Comparison of ENCODE assay signal across 1 cellular context in the genomic region with DNA sequence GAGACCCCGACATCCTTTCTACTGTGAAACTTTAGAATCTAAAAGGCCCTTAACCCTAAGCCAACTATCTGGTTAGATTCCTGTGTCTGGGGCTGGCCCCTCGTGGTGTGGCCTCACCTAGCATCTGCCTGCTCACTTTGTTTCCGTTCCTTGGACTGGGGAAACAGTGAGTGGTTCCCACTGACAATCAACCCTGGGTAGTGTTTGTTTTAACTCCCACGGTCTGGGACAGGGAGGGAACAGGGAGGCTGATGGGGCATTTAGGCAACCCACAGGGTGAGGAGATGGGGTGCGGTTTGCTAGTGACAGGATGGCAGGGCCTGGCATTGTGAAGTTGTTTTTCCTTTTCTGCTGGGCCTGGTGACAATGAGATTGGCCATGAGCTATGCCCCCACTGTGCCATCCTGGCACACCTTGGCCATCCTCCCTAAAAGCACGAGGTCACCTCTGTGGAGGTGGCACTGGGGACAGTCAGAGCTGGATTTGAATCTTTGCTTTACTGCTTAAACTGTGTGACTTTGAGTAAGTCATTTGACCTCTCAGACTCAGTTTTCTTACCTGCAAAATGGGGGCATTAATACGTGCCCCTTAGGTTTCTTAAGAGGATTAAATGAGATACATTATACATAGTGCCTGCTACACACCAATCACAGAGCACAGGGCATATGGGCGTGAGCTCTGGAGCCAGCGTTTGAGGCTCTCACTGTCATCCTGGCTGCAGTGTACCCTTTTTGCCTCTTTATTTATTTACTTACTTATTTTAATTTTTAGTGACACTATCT.
A peak's percentile ranks its signal among the peaks of the same experiment; 100 is the strongest.
TF ChIP-seq lines count a peak whose summit lies in the region.

No MANE protein-coding gene starts in this region.

TF ChIP-seq in K562, 482 proteins besides CTCF, POLR2A, EP300 and RAD21:
- TF ChIP-seq RBM14 (IDR thresholded peaks at IDR 0.05; ENCODE audit: borderline replicate concordance, insufficient read depth, low read depth, low read length) (no peak), KAT7 (CRISPR knock-in tag; IDR thresholded peaks at IDR 0.05; ENCODE audit: borderline replicate concordance) (no peak), HNRNPK (IDR thresholded peaks at IDR 0.05; ENCODE audit: low read depth, low read length, poor library complexity, severe bottlenecking) (no peak), ZNF316 (IDR thresholded peaks at IDR 0.05) (no peak), SMARCE1 (IDR thresholded peaks at IDR 0.05) (no peak), PRPF4 (IDR thresholded peaks at IDR 0.05; ENCODE audit: insufficient read depth, low read depth, low read length, poor library complexity, severe bottlenecking) (no peak), ID3 (CRISPR knock-in tag; IDR thresholded peaks at IDR 0.05) (no peak), ID3 (tag; IDR thresholded peaks at IDR 0.05) (no peak), NEUROD1 (IDR thresholded peaks at IDR 0.05; ENCODE audit: borderline replicate concordance, low read depth, low read length, partially characterized antibody) (no peak), GTF2E2 (tag; IDR thresholded peaks at IDR 0.05) (no peak), DDX20 (tag; IDR thresholded peaks at IDR 0.05; ENCODE audit: low read depth) (no peak), POLR2AphosphoS5 (IDR thresholded peaks at IDR 0.05; ENCODE audit: control insufficient read depth, insufficient read depth, low read depth, low read length) (no peak), SAFB2 (IDR thresholded peaks at IDR 0.05; ENCODE audit: borderline replicate concordance, low read depth, low read length, severe bottlenecking) (no peak), KDM4B (IDR thresholded peaks at IDR 0.05; ENCODE audit: borderline replicate concordance in 2 of 2, low read depth in 1 of 2) (no peak), L3MBTL2 (IDR thresholded peaks at IDR 0.05) (no peak), ZNF347 (CRISPR knock-in tag; IDR thresholded peaks at IDR 0.05; ENCODE audit: low read depth) (no peak), MEF2D (tag; conservative IDR thresholded peaks at IDR 0.05; ENCODE audit: low read depth) (no peak), DNMT1 (IDR thresholded peaks at IDR 0.05) (no peak), KDM1A (IDR thresholded peaks at IDR 0.05) (peak in 1 of 2 experiments; percentile 35; a peak in 2 of 4 replicates), ILF3 (IDR thresholded peaks at IDR 0.05; ENCODE audit: borderline replicate concordance) (no peak), ARNT (IDR thresholded peaks at IDR 0.05) (no peak), POLR3G (IDR thresholded peaks at IDR 0.05; ENCODE audit: extremely low read depth, insufficient read length, insufficient replicate concordance) (no peak), ADNP (tag; IDR thresholded peaks at IDR 0.05) (peak; percentile 68; the same call in 1 of the 2 replicates), RUNX1 (IDR thresholded peaks at IDR 0.05; ENCODE audit: low read depth) (no peak), ZNF431 (CRISPR knock-in tag; IDR thresholded peaks at IDR 0.05) (no peak), ZBTB7A (IDR thresholded peaks at IDR 0.05; ENCODE audit: borderline replicate concordance, control insufficient read depth, low read depth, low read length) (no peak), ZEB2 (IDR thresholded peaks at IDR 0.05) (no peak), RBM25 (IDR thresholded peaks at IDR 0.05; ENCODE audit: low read depth, low read length, severe bottlenecking) (peak; percentile 83), NR2C2 (CRISPR knock-in tag; IDR thresholded peaks at IDR 0.05) (no peak), NR2C2 (tag; IDR thresholded peaks at IDR 0.05) (no peak), RBM15 (IDR thresholded peaks at IDR 0.05; ENCODE audit: insufficient read depth, low read length) (no peak), SPI1 (IDR thresholded peaks at IDR 0.05; ENCODE audit: borderline replicate concordance, low read depth, low read length) (no peak), PURB (CRISPR knock-in tag; IDR thresholded peaks at IDR 0.05; ENCODE audit: low read depth) (no peak), ESRRA (IDR thresholded peaks at IDR 0.05; ENCODE audit: borderline replicate concordance, low read depth) (peak; percentile 80), HDAC2 (IDR thresholded peaks at IDR 0.05) (no peak), NR3C1 (CRISPR knock-in tag; IDR thresholded peaks at IDR 0.05) (no peak), BCOR (IDR thresholded peaks at IDR 0.05) (peak; percentile 57; the same call in 1 of the 2 replicates)
- TF ChIP-seq, protein P1, sequence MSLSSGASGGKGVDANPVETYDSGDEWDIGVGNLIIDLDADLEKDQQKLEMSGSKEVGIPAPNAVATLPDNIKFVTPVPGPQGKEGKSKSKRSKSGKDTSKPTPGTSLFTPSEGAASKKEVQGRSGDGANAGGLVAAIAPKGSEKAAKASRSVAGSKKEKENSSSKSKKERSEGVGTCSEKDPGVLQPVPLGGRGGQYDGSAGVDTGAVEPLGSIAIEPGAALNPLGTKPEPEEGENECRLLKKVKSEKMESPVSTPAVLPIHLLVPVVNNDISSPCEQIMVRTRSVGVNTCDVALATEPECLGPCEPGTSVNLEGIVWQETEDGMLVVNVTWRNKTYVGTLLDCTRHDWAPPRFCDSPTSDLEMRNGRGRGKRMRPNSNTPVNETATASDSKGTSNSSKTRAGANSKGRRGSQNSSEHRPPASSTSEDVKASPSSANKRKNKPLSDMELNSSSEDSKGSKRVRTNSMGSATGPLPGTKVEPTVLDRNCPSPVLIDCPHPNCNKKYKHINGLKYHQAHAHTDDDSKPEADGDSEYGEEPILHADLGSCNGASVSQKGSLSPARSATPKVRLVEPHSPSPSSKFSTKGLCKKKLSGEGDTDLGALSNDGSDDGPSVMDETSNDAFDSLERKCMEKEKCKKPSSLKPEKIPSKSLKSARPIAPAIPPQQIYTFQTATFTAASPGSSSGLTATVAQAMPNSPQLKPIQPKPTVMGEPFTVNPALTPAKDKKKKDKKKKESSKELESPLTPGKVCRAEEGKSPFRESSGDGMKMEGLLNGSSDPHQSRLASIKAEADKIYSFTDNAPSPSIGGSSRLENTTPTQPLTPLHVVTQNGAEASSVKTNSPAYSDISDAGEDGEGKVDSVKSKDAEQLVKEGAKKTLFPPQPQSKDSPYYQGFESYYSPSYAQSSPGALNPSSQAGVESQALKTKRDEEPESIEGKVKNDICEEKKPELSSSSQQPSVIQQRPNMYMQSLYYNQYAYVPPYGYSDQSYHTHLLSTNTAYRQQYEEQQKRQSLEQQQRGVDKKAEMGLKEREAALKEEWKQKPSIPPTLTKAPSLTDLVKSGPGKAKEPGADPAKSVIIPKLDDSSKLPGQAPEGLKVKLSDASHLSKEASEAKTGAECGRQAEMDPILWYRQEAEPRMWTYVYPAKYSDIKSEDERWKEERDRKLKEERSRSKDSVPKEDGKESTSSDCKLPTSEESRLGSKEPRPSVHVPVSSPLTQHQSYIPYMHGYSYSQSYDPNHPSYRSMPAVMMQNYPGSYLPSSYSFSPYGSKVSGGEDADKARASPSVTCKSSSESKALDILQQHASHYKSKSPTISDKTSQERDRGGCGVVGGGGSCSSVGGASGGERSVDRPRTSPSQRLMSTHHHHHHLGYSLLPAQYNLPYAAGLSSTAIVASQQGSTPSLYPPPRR (CRISPR knock-in tag; IDR thresholded peaks at IDR 0.05; ENCODE audit: borderline replicate concordance), result no peak
